Comparison of ENCODE assay signal across 8 cellular contexts in genomic region chr22:37608477-37609239, GRCh38. TPM values are rescaled to one million over a fixed set of nuclear protein-coding genes. Genes with fewer than 3 reads are reported as not detected.
DNase-seq lines count a peak whose midpoint lies in the region; ATAC-seq, FAIRE-seq and TF ChIP-seq lines count a peak whose summit lies in the region.

Gene GGA1, plus strand, starts transcription at chr22:37608834. Its CDS starts 27 bp downstream, at chr22:37608861.

- TF ChIP-seq CTCF in parathyroid adenoma (IDR thresholded peaks at IDR 0.05): no peak
- peak in 1 of 2 experiments; percentile 19 for TF ChIP-seq CTCF in tibial artery (IDR thresholded peaks at IDR 0.05)

- H3K27me3 ChIP-seq in adipocyte (replicated peaks; ENCODE audit: control insufficient read depth, insufficient read depth, low read length) (peaks cover 7% of the 10 kb centered on the region), parathyroid adenoma (ENCODE audit: control insufficient read depth, insufficient read depth, low read length) (no peaks in the 10 kb centered on the region), tibial artery (peaks cover 0 to 27% of the 10 kb centered on the region in 2 donors)

- TF ChIP-seq POLR2A in GM12891 (IDR thresholded peaks at IDR 0.05; ENCODE audit: low read depth, low read length): peak; percentile 80; the same call in 1 of the 2 replicates

- peak within 1 kb of the TSS; percentile 97 for H3K27ac ChIP-seq in parathyroid adenoma
- peak within 1 kb of the TSS; percentile 88 to 97 for H3K27ac ChIP-seq in tibial artery

- H3K36me3 ChIP-seq in adipocyte (ENCODE audit: control insufficient read depth, insufficient read depth, low read length, severe bottlenecking) (no peaks in the 10 kb centered on the region), parathyroid adenoma (ENCODE audit: control insufficient read depth, insufficient read depth, low read length) (no peaks in the 10 kb centered on the region), tibial artery (no peaks in the 10 kb centered on the region)

- peak within 1 kb of the TSS; percentile 78 for H2AFZ ChIP-seq in parathyroid adenoma

- peak; percentile 96 for FAIRE-seq in GM12891 (lab: Jason Lieb, UNC)

- H3K9me3 ChIP-seq in adipocyte (ENCODE audit: control insufficient read depth, low read length) (no peaks in the 10 kb centered on the region), parathyroid adenoma (ENCODE audit: control insufficient read depth, low read length) (no peaks in the 10 kb centered on the region), tibial artery (no peaks in the 10 kb centered on the region)

- H3K79me2 ChIP-seq in parathyroid adenoma: no peaks in the 10 kb centered on the region

- intact Hi-C loops in Right ventricle myocardium superior (cut with DNase I) (no loop called here), tibial artery (cut with DNase I; ENCODE audit: low total_unique reads) (loop anchor here (5.0 kb wide), 1 partner anchor 46 kb away; the partner anchor contains the start of gene CDC42EP1)

- H3K9ac ChIP-seq in adipocyte (ENCODE audit: low read length): peak within 1 kb of the TSS; percentile 93
- peak within 1 kb of the TSS; percentile 35 for H3K9ac ChIP-seq in parathyroid adenoma

- DNase-seq in GM12891 (ENCODE audit: insufficient read length, low spot score): peak; percentile 91
- peak; percentile 94 for DNase-seq in NCI-H1436 treated with DMSO at 0.1 percent for 48 hours (lab: John Stamatoyannopoulos, UW)
- DNase-seq in T follicular helper cell (ENCODE audit: low read depth): peak; percentile 95
- peak; percentile 97 for DNase-seq in adipocyte (ENCODE audit: low read depth)
- peak; percentile 97 for DNase-seq in Right ventricle myocardium superior
- peak; percentile 94 to 98 for DNase-seq in tibial artery

- peak within 1 kb of the TSS; percentile 84 for H3K4me2 ChIP-seq in parathyroid adenoma (ENCODE audit: low read length)

- H3K4me3 ChIP-seq in adipocyte (ENCODE audit: low read length): peak within 1 kb of the TSS; percentile 95
- H3K4me3 ChIP-seq in parathyroid adenoma (ENCODE audit: low read depth, low read length): peak within 1 kb of the TSS; percentile 76
- H3K4me3 ChIP-seq in tibial artery: peak within 1 kb of the TSS; percentile 77 to 95

- H3K4me1 ChIP-seq in adipocyte (ENCODE audit: control insufficient read depth, insufficient read depth, low read length) (peaks cover 37% of the 10 kb centered on the region), parathyroid adenoma (peaks cover 3% of the 10 kb centered on the region), tibial artery (peaks cover 0 to 46% (median 31%) of the 10 kb centered on the region in 4 donors)

- ATAC-seq in HG02840 (IDR thresholded peaks at IDR 0.05; ENCODE audit: low FRiP score, unreplicated experiment) (peak; percentile 79), Right ventricle myocardium superior (ENCODE audit: poor library complexity) (peak; percentile 93)

TF ChIP-seq in GM12891, 5 proteins besides CTCF, POLR2A, EP300 and RAD21:
- TF ChIP-seq SPI1 (IDR thresholded peaks at IDR 0.05; ENCODE audit: low read depth, low read length) (peak; percentile 87), POLR2AphosphoS5 (IDR thresholded peaks at IDR 0.05; ENCODE audit: low read depth, low read length) (no peak; the same call in 1 of the 2 replicates), TAF1 (IDR thresholded peaks at IDR 0.05; ENCODE audit: low read depth, low read length) (no peak; the same call in none of the 2 replicates), PAX5 (IDR thresholded peaks at IDR 0.05; ENCODE audit: insufficient read depth, low read length, severe bottlenecking) (no peak), POU2F2 (IDR thresholded peaks at IDR 0.05; ENCODE audit: low read depth, low read length) (0 out of 2 replicates have a peak, but pooled peaks have one; percentile 8)

RNA-seq across cellular contexts. Expression of gene GGA1, which starts in this region (rescaled TPM):
- 44.9 TPM for polyA plus RNA-seq in GM12891 (2012; ENCODE audit: low read depth, missing spikeins)
- total RNA-seq in Right ventricle myocardium superior: 22.3 TPM

Comparison
In these comparisons a context has a peak if more than half of its experiments do, and no peak if none do; other contexts are left out.
1. Peak in every context shown above with its lines: DNase-seq, ATAC-seq, H3K4me3 ChIP-seq and H3K27ac ChIP-seq.